ENCODE assay signal across 13 cellular contexts in genomic region chr16:85401917-85402766, GRCh38.
DNase-seq lines count a peak whose midpoint lies in the region; ATAC-seq and TF ChIP-seq lines count a peak whose summit lies in the region.
"Had no signal": no experiment of that assay in that cellular context is flagged by ENCODE, and none has a peak within 500 bp of the region (broad histone marks: within the 10 kb centered on the region; RNA-seq: fewer than 3 reads in every experiment).

No MANE protein-coding gene starts in this region.

- no peaks in the 10 kb centered on the region for H3K27me3 ChIP-seq in left lung
- H3K27me3 ChIP-seq in smooth muscle cell (ENCODE audit: low read depth): no peaks in the 10 kb centered on the region
- no peaks in the 10 kb centered on the region for H3K27me3 ChIP-seq in HAP-1 (ENCODE audit: low read depth)

- H3K36me3 Mint-ChIP-seq in activated CD8-positive, alpha-beta memory T cell treated with anti-CD3 and anti-CD28 coated beads, Interleukin-2, amount 10 ng/mL, durations not matched to agents 7 days and 5 days: no peaks in the 10 kb centered on the region
- no peaks in the 10 kb centered on the region for H3K36me3 Mint-ChIP-seq in activated B cell treated with CpG ODN at 0.5 μM for 24 hours (ENCODE audit: low read depth)
- H3K36me3 Mint-ChIP-seq: naive B cell had no signal

- no peaks in the 10 kb centered on the region for H3K4me1 Mint-ChIP-seq in activated CD8-positive, alpha-beta memory T cell treated with anti-CD3 and anti-CD28 coated beads, Interleukin-2, amount 10 ng/mL, durations not matched to agents 7 days and 5 days
- H3K4me1 Mint-ChIP-seq in activated B cell treated with CpG ODN at 0.5 μM for 24 hours: no peaks in the 10 kb centered on the region
- H3K4me1 Mint-ChIP-seq: naive B cell had no signal

- H3F3A ChIP-seq in smooth muscle cell (ENCODE audit: low read depth): no peaks in the 10 kb centered on the region

- no peaks in the 10 kb centered on the region for H3K79me2 ChIP-seq in smooth muscle cell (ENCODE audit: low read depth)

- in situ Hi-C loops in HAP-1 (cut with MboI; ENCODE audit: low sequenced_read_pairs) (no loop called here), G401 (cut with HindIII; ENCODE audit: low sequenced_read_pairs) (no loop called here)

- H3K27ac Mint-ChIP-seq in activated CD8-positive, alpha-beta memory T cell treated with anti-CD3 and anti-CD28 coated beads, Interleukin-2, amount 10 ng/mL, durations not matched to agents 7 days and 5 days: no peak overlapping the region
- no peak overlapping the region for H3K27ac Mint-ChIP-seq in activated B cell treated with CpG ODN at 0.5 μM for 24 hours
- H3K27ac Mint-ChIP-seq: activated CD8-positive, alpha-beta T cell treated with anti-CD3 and anti-CD28 coated beads, Interleukin-2, amount 10 ng/mL, durations not matched to agents 7 days and 5 days; naive B cell had no signal

- H3K27ac ChIP-seq in left lung (no peak overlapping the region), smooth muscle cell (ENCODE audit: low read depth) (no peak overlapping the region)

- no peaks in the 10 kb centered on the region for H3K9me3 Mint-ChIP-seq in activated CD8-positive, alpha-beta memory T cell treated with anti-CD3 and anti-CD28 coated beads, Interleukin-2, amount 10 ng/mL, durations not matched to agents 7 days and 5 days (ENCODE audit: low read depth)
- no peaks in the 10 kb centered on the region for H3K9me3 Mint-ChIP-seq in activated B cell treated with CpG ODN at 0.5 μM for 24 hours
- H3K9me3 Mint-ChIP-seq: naive B cell had no signal

- DNase-seq in activated CD8-positive, alpha-beta memory T cell treated with anti-CD3 and anti-CD28 coated beads, Interleukin-2, amount 50 U/mL, for 4 hours: peak; percentile 9
- no peak for DNase-seq in activated CD8-positive, alpha-beta memory T cell treated with anti-CD3 and anti-CD28 coated beads, Interleukin-2, amount 10 ng/mL, durations not matched to agents 7 days and 5 days
- DNase-seq in activated B cell treated with CpG ODN at 0.5 μM for 24 hours (peak; percentile 12), left lung (peak; percentile 22 to 79), smooth muscle cell (lab: John Stamatoyannopoulos, UW; ENCODE audit: unreplicated experiment) (no peak), HAP-1 (ENCODE audit: low spot score in 2 of 2) (no peak), G401 (ENCODE audit: low spot score) (no peak), DMS 273 treated with DMSO at 0.1 percent for 48 hours (lab: John Stamatoyannopoulos, UW) (no peak)
- DNase-seq: activated CD8-positive, alpha-beta T cell treated with anti-CD3 and anti-CD28 coated beads, Interleukin-2, amount 10 ng/mL, durations not matched to agents 7 days and 5 days; naive B cell; NCI-H1930; RPMI8226; T1000 had no signal

- ATAC-seq in activated CD8-positive, alpha-beta memory T cell treated with anti-CD3 and anti-CD28 coated beads, Interleukin-2, amount 10 ng/mL, durations not matched to agents 7 days and 5 days: no peak
- ATAC-seq in activated B cell treated with CpG ODN at 0.5 μM for 24 hours (ENCODE audit: low read depth) (no peak), left lung (no peak)
- ATAC-seq: activated CD8-positive, alpha-beta T cell treated with anti-CD3 and anti-CD28 coated beads, Interleukin-2, amount 10 ng/mL, durations not matched to agents 7 days and 5 days had no signal

- WGBS in smooth muscle cell (ENCODE audit: low lambda C conversion rate): 93% methylated on average over 30 of the region's 30 CpGs

- no peak overlapping the region for H3K4me3 ChIP-seq in left lung
- no peak overlapping the region for H3K4me3 ChIP-seq in smooth muscle cell
- no peak overlapping the region for H3K4me3 ChIP-seq in HAP-1

- intact Hi-C loops in activated B cell treated with CpG ODN at 0.5 μM for 24 hours (cut with micrococcal nuclease) (no loop called here), left lung (cut with DNase I) (no loop called here)

- POLR2A ChIA-PET in activated B cell treated with CpG ODN at 0.5 μM for 24 hours (lab: Charles Lee): no interaction called here

- H3K4me2 ChIP-seq in smooth muscle cell: peak overlapping the region; percentile 2

- no peaks in the 10 kb centered on the region for H3K27me3 Mint-ChIP-seq in activated CD8-positive, alpha-beta memory T cell treated with anti-CD3 and anti-CD28 coated beads, Interleukin-2, amount 10 ng/mL, durations not matched to agents 7 days and 5 days
- peaks cover 5% of the 10 kb centered on the region for H3K27me3 Mint-ChIP-seq in activated B cell treated with CpG ODN at 0.5 μM for 24 hours

- no peaks in the 10 kb centered on the region for H3K9me3 ChIP-seq in left lung
- H3K9me3 ChIP-seq in smooth muscle cell (replicated peaks; ENCODE audit: low read depth): no peaks in the 10 kb centered on the region
- H3K9me3 ChIP-seq in HAP-1: 0 out of 2 replicates have a peak, but pooled peaks cover 4% of the 10 kb centered on the region

- TF ChIP-seq CTCF in activated B cell treated with CpG ODN at 0.5 μM for 24 hours (IDR thresholded peaks at IDR 0.05) (no peak), left lung (IDR thresholded peaks at IDR 0.05) (no peak), smooth muscle cell (IDR thresholded peaks at IDR 0.05; ENCODE audit: borderline replicate concordance, insufficient read depth, poor library complexity, severe bottlenecking) (no peak)

- CTCF ChIA-PET in activated CD8-positive, alpha-beta memory T cell treated with anti-CD3 and anti-CD28 coated beads, Interleukin-2, amount 10 ng/mL, durations not matched to agents 7 days and 5 days (lab: Charles Lee): interaction anchor here (1.1 to 1.4 kb wide), 2 partner anchors 8 to 19 kb away, joined by 3 to 5 read pairs; no protein-coding TSS in a partner anchor
- CTCF ChIA-PET in activated B cell treated with CpG ODN at 0.5 μM for 24 hours (lab: Charles Lee): interaction anchor here (1.2 kb wide), 1 partner anchor 19 kb away, joined by 5 read pairs; no protein-coding TSS in a partner anchor

- H3K4me3 Mint-ChIP-seq in activated CD8-positive, alpha-beta memory T cell treated with anti-CD3 and anti-CD28 coated beads, Interleukin-2, amount 10 ng/mL, durations not matched to agents 7 days and 5 days: no peak overlapping the region
- no peak overlapping the region for H3K4me3 Mint-ChIP-seq in activated B cell treated with CpG ODN at 0.5 μM for 24 hours
- H3K4me3 Mint-ChIP-seq: activated CD8-positive, alpha-beta T cell treated with anti-CD3 and anti-CD28 coated beads, Interleukin-2, amount 10 ng/mL, durations not matched to agents 7 days and 5 days had no signal

- H3K36me3 ChIP-seq in left lung (no peaks in the 10 kb centered on the region), smooth muscle cell (ENCODE audit: low read depth) (no peaks in the 10 kb centered on the region), HAP-1 (replicated peaks) (no peaks in the 10 kb centered on the region)

- no peak overlapping the region for H3K9ac ChIP-seq in smooth muscle cell (ENCODE audit: low read depth)

- H4K20me1 ChIP-seq in smooth muscle cell (ENCODE audit: low read depth): no peaks in the 10 kb centered on the region

- H2AFZ ChIP-seq in smooth muscle cell (ENCODE audit: low read depth): no peak overlapping the region

- H3K4me1 ChIP-seq in left lung (no peaks in the 10 kb centered on the region), smooth muscle cell (ENCODE audit: low read depth) (peaks cover 5% of the 10 kb centered on the region), HAP-1 (no peaks in the 10 kb centered on the region)

Comparison
In these comparisons a context has a peak if more than half of its experiments do, and no peak if none do; other contexts are left out.
1. DNase-seq: peak in activated CD8-positive, alpha-beta memory T cell treated with anti-CD3 and anti-CD28 coated beads, Interleukin-2, amount 50 U/mL, for 4 hours (single experiment), activated B cell treated with CpG ODN at 0.5 μM for 24 hours (single experiment) and left lung (2 of 2); none in activated CD8-positive, alpha-beta memory T cell treated with anti-CD3 and anti-CD28 coated beads, Interleukin-2, amount 10 ng/mL, durations not matched to agents 7 days and 5 days (single experiment), smooth muscle cell (single experiment), HAP-1 (0 of 2), G401 (single experiment) and DMS 273 treated with DMSO at 0.1 percent for 48 hours (single experiment).